ENCODE assay signal across 9 cellular contexts in genomic region chr15:65054333-65055200, GRCh38. TPM values are rescaled to one million over a fixed set of nuclear protein-coding genes. Genes with fewer than 3 reads are reported as not detected.
DNase-seq lines count a peak whose midpoint lies in the region; ATAC-seq and TF ChIP-seq lines count a peak whose summit lies in the region.
"Had no signal": no experiment of that assay in that cellular context is flagged by ENCODE, and none has a peak within 500 bp of the region (broad histone marks: within the 10 kb centered on the region; RNA-seq: fewer than 3 reads in every experiment).

No MANE protein-coding gene starts in this region.

- H3K4me3 ChIP-seq in H7 (ENCODE audit: insufficient read depth, low read depth, low read length) (no peak overlapping the region), epithelial cell of proximal tubule (ENCODE audit: low read depth, low read length) (no peak overlapping the region)

- no peaks in the 10 kb centered on the region for H3K9me3 Mint-ChIP-seq in stimulated activated naive CD8-positive, alpha-beta T cell treated with anti-CD3 and anti-CD28 coated beads, Interleukin-15, amount 100 ng/mL, for 72 hours

- peaks cover 3% of the 10 kb centered on the region for H3K36me3 ChIP-seq in H7 (replicated peaks; ENCODE audit: control insufficient read depth, insufficient read depth, low read length)

- peaks cover 6% of the 10 kb centered on the region for H3K27me3 Mint-ChIP-seq in stimulated activated naive CD8-positive, alpha-beta T cell treated with anti-CD3 and anti-CD28 coated beads, Interleukin-15, amount 100 ng/mL, for 72 hours

- H3K4me1 Mint-ChIP-seq in stimulated activated naive CD8-positive, alpha-beta T cell treated with anti-CD3 and anti-CD28 coated beads, Interleukin-15, amount 100 ng/mL, for 72 hours, result peaks cover 16% of the 10 kb centered on the region

- peak overlapping the region in 1 of 2 donors; percentile 54 for H3K27ac Mint-ChIP-seq in stimulated activated naive CD8-positive, alpha-beta T cell treated with anti-CD3 and anti-CD28 coated beads, Interleukin-15, amount 100 ng/mL, for 72 hours

- DNase-seq in CD1c-positive myeloid dendritic cell (ENCODE audit: extremely low spot score) (peak; percentile 69), H7 (peak; percentile 92), NCI-H774 (lab: John Stamatoyannopoulos, UW) (peak; percentile 48), epithelial cell of proximal tubule (ENCODE audit: low read depth) (no peak), mucosa of gallbladder (ENCODE audit: low spot score) (peak; percentile 80)
- peak in 2 of 3 experiments; percentile 31 to 39 for DNase-seq in activated CD8-positive, alpha-beta memory T cell treated with anti-CD3 and anti-CD28 coated beads for 48 hours (ENCODE audit: low read depth in 2 of 3, low spot score in 2 of 3)
- peak; percentile 60 to 64 for DNase-seq in stimulated activated naive CD8-positive, alpha-beta T cell treated with anti-CD3 and anti-CD28 coated beads, Interleukin-15, amount 100 ng/mL, for 72 hours

- peak; percentile 93 for TF ChIP-seq CTCF in epithelial cell of proximal tubule (conservative IDR thresholded peaks at IDR 0.05; ENCODE audit: low read depth, low read length)

- ATAC-seq in stimulated activated naive CD8-positive, alpha-beta T cell treated with anti-CD3 and anti-CD28 coated beads, Interleukin-15, amount 100 ng/mL, for 72 hours, result peak; percentile 64
- ATAC-seq in GM21529 (IDR thresholded peaks at IDR 0.05; ENCODE audit: unreplicated experiment), result no peak

- H3K4me3 Mint-ChIP-seq in stimulated activated naive CD8-positive, alpha-beta T cell treated with anti-CD3 and anti-CD28 coated beads, Interleukin-15, amount 100 ng/mL, for 72 hours, result no peak overlapping the region

- H3K27me3 ChIP-seq in H7 (ENCODE audit: control insufficient read depth, insufficient read depth, low read length), result no peaks in the 10 kb centered on the region; the same call in 1 of the 2 replicates

RNA-seq across cellular contexts. Expression of gene SLC51B, which starts 9.4 kb away (rescaled TPM):
- not detected in 2 replicates for total RNA-seq in H7 (2014; rRNA removed; shearing (Covaris generic))
- total RNA-seq in epithelial cell of proximal tubule (not detected in 2 replicates), mucosa of gallbladder (0.37 TPM)
- total RNA-seq: subcutaneous adipose tissue had no signal

RNA-seq across cellular contexts. Expression of gene RASL12, which starts 13.2 kb away (rescaled TPM):
- 20.9 and 22.1 TPM in 2 replicates for total RNA-seq in H7 (2014; rRNA removed; shearing (Covaris generic))
- total RNA-seq in epithelial cell of proximal tubule (not detected in 2 replicates), mucosa of gallbladder (17.5 TPM)

RNA-seq across cellular contexts. Expression of gene KBTBD13, which starts 22.0 kb away (rescaled TPM):
- 0.17 TPM in 1 of 2 replicates, not detected in the other for total RNA-seq in H7 (2014; rRNA removed; shearing (Covaris generic))
- total RNA-seq in epithelial cell of proximal tubule, result not detected in 2 replicates
- not detected for total RNA-seq in mucosa of gallbladder
- total RNA-seq: subcutaneous adipose tissue had no signal

RNA-seq across cellular contexts. Expression of gene MTFMT, which starts 25.1 kb away (rescaled TPM):
- total RNA-seq in H7 (2014; rRNA removed; shearing (Covaris generic)), result 28.2 and 32.3 TPM in 2 replicates
- 22.1 and 27.1 TPM in 2 replicates for total RNA-seq in epithelial cell of proximal tubule
- total RNA-seq in mucosa of gallbladder, result 13.2 TPM

Comparison
In these comparisons a context has a peak if more than half of its experiments do, and no peak if none do; other contexts are left out.
1. RNA of gene RASL12, which starts 13.2 kb away (total RNA-seq): 20.9 to 22.1 TPM in H7 and 17.5 TPM in mucosa of gallbladder (single experiment); not detected in epithelial cell of proximal tubule; every median in the first group is over 10 times any median in the second.